ENCODE assay signal across 12 cellular contexts in the genomic region with DNA sequence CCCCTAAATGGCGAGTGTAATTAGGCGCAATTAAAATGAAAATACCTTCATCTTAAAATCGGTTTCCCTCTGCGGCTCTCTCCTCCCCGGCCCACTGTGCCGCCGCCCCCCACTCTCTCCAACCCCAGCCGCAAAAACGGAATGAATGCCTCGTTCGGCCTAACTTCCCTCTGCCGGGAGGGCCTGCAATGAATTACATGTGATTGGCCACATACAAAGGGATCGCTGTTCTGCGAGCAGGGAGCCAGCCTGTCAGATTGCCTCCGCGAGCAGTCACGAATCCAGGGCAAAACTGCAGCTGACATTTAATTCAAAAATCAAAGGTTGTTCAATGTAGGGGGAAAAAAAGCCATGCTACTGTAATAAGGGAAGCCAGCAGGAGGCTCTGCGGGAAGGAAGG.
DNase-seq lines count a peak whose midpoint lies in the region; ATAC-seq lines count a peak whose summit lies in the region.
"Had no signal": no experiment of that assay in that cellular context is flagged by ENCODE, and none has a peak within 500 bp of the region (broad histone marks: within the 10 kb centered on the region; RNA-seq: fewer than 3 reads in every experiment).

No MANE protein-coding gene starts in this region.

- intact Hi-C loops in head of caudate nucleus (cut with DNase I): no loop called here

- no peak overlapping the region for H3K27ac ChIP-seq in BLaER1 treated with 17β-estradiol and CSF1 and Interleukin-3, amounts not matched to agents 10 nM and 100 nM

- peaks cover 28 to 90% (median 77%) of the 10 kb centered on the region in 10 experiments for H3K4me1 ChIP-seq in BLaER1 treated with 17β-estradiol and CSF1 and Interleukin-3, amounts not matched to agents 10 nM and 100 nM

- peaks cover 14 to 48% (median 25%) of the 10 kb centered on the region in 11 experiments; a peak in 21 of 22 replicates for H3K27me3 ChIP-seq in BLaER1 treated with 17β-estradiol and CSF1 and Interleukin-3, amounts not matched to agents 10 nM and 100 nM

- peak overlapping the region in 3 of 11 experiments; percentile 60 to 63 (median 62); a peak in 3 of 22 replicates for H3K9ac ChIP-seq in BLaER1 treated with 17β-estradiol and CSF1 and Interleukin-3, amounts not matched to agents 10 nM and 100 nM

- no peaks in the 10 kb centered on the region for H3K9me3 ChIP-seq in BLaER1 treated with 17β-estradiol and CSF1 and Interleukin-3, amounts not matched to agents 10 nM and 100 nM (replicated peaks in 1 of 11)

- peak overlapping the region in 10 of 11 experiments; percentile 42 to 99 (median 94); a peak in 20 of 22 replicates for H3K4me2 ChIP-seq in BLaER1 treated with 17β-estradiol and CSF1 and Interleukin-3, amounts not matched to agents 10 nM and 100 nM

- H3K4me3 ChIP-seq in BLaER1 treated with 17β-estradiol and CSF1 and Interleukin-3, amounts not matched to agents 10 nM and 100 nM: no peak overlapping the region
- H3K4me3 ChIP-seq: GM12878 had no signal

- H3K36me3 ChIP-seq in BLaER1 treated with 17β-estradiol and CSF1 and Interleukin-3, amounts not matched to agents 10 nM and 100 nM: peaks cover 0 to 15% (median 0%) of the 10 kb centered on the region in 11 experiments; a peak in 5 of 22 replicates

- no peak for ATAC-seq in HG02571 (IDR thresholded peaks at IDR 0.05; ENCODE audit: unreplicated experiment)
- no peak for ATAC-seq in HG03439 (IDR thresholded peaks at IDR 0.05; ENCODE audit: unreplicated experiment)
- ATAC-seq in GM19328 (IDR thresholded peaks at IDR 0.05; ENCODE audit: unreplicated experiment): no peak
- ATAC-seq: CD8-positive, alpha-beta T cell; GM12878 had no signal

- H4K20me1 ChIP-seq in BLaER1 treated with 17β-estradiol and CSF1 and Interleukin-3, amounts not matched to agents 10 nM and 100 nM: peaks cover 7 to 73% (median 44%) of the 10 kb centered on the region in 11 experiments; a peak in 19 of 22 replicates

- DNase-seq in RPMI7951 (ENCODE audit: low read depth): peak; percentile 37
- DNase-seq in head of caudate nucleus: peak; percentile 62 to 90 (median 78)
- peak; percentile 40 for DNase-seq in occipital lobe (lab: John Stamatoyannopoulos, UW)
- no peak for DNase-seq in NCI-H774 (lab: John Stamatoyannopoulos, UW)
- DNase-seq: activated CD4-positive, alpha-beta T cell treated with anti-CD3 and anti-CD28 coated beads for 48 hours; activated naive CD8-positive, alpha-beta T cell treated with anti-CD3 and anti-CD28 coated beads for 36 hours; CD8-positive, alpha-beta T cell had no signal
